In genomic region chr5:50846261-50846660, GRCh38 we compare ENCODE assay signal across 34 cellular contexts.
"Had no signal": no experiment of that assay in that cellular context is flagged by ENCODE, and none has a peak within 500 bp of the region (broad histone marks: within the 10 kb centered on the region; RNA-seq: fewer than 3 reads in every experiment).

No MANE protein-coding gene starts in this region.

- H3K4me3 Mint-ChIP-seq: activated CD4-positive, alpha-beta T cell treated with anti-CD3 and anti-CD28 coated beads for 36 hours; activated CD4-positive, alpha-beta T cell treated with anti-CD3 and anti-CD28 coated beads, Interleukin-2, amount 10 ng/mL, durations not matched to agents 7 days and 5 days; activated CD8-positive, alpha-beta T cell treated with anti-CD3 and anti-CD28 coated beads for 36 hours; activated naive CD4-positive, alpha-beta T cell treated with anti-CD3 and anti-CD28 coated beads for 36 hours; activated naive CD8-positive, alpha-beta T cell treated with anti-CD3 and anti-CD28 coated beads for 36 hours; activated T-cell treated with anti-CD3 and anti-CD28 coated beads, Interleukin-2, amount 50 U/mL, for 4 hours; activated T-cell treated with anti-CD3 and anti-CD28 coated beads, Interleukin-2, amount 50 U/mL, for 72 hours; activated T-helper 1 cell treated with anti-CD3 and anti-CD28 coated beads, Interleukin-12 subunit alpha, Interleukin-12 subunit beta, Interleukin-2, Interleukin-4 antibody, amounts not matched to agents 30 ng/mL and 10 ng/mL and 1 ng/mL, durations not matched to agents 14 hours and 24 hours and 36 hours; activated T-helper 17 cell treated with anti-CD3 and anti-CD28 coated beads, Interleukin-2, amount 50 U/mL, for 72 hours; T-cell; T-helper 2 cell treated with Interferon-gamma antibody and Interleukin-4, amounts not matched to agents 5 μg/mL and 100 μg/mL, for 36 hours; WTC11 had no signal

- H3K36me3 ChIP-seq: adrenal gland, brain microvascular endothelial cell, breast epithelium had no signal

- H3K36me3 Mint-ChIP-seq: activated naive CD4-positive, alpha-beta T cell treated with anti-CD3 and anti-CD28 coated beads, Interleukin-2, amount 50 U/mL, for 72 hours had no signal

- H3K4me1 Mint-ChIP-seq: activated CD4-positive, alpha-beta T cell treated with anti-CD3 and anti-CD28 coated beads for 36 hours; activated CD4-positive, alpha-beta T cell treated with anti-CD3 and anti-CD28 coated beads, Interleukin-2, amount 10 ng/mL, durations not matched to agents 7 days and 5 days; activated naive CD8-positive, alpha-beta T cell treated with anti-CD3 and anti-CD28 coated beads for 36 hours; activated T-helper 17 cell treated with anti-CD3 and anti-CD28 coated beads, Interleukin-2, amount 50 U/mL, for 72 hours; T-cell; WTC11 had no signal

- H3K4me1 ChIP-seq: adrenal gland, body of pancreas, breast epithelium had no signal

- H3K27ac Mint-ChIP-seq: activated CD4-positive, alpha-beta T cell treated with anti-CD3 and anti-CD28 coated beads for 36 hours; activated CD4-positive, alpha-beta T cell treated with anti-CD3 and anti-CD28 coated beads, Interleukin-2, amount 10 ng/mL, durations not matched to agents 7 days and 5 days; activated CD8-positive, alpha-beta T cell treated with anti-CD3 and anti-CD28 coated beads for 36 hours; activated naive CD4-positive, alpha-beta T cell treated with anti-CD3 and anti-CD28 coated beads for 36 hours; activated naive CD4-positive, alpha-beta T cell treated with anti-CD3 and anti-CD28 coated beads, Interleukin-2, amount 50 U/mL, for 72 hours; activated naive CD8-positive, alpha-beta T cell treated with anti-CD3 and anti-CD28 coated beads for 36 hours; activated T-cell treated with anti-CD3 and anti-CD28 coated beads, Interleukin-2, amount 50 U/mL, for 72 hours; activated T-helper 1 cell treated with anti-CD3 and anti-CD28 coated beads, Interleukin-12 subunit alpha, Interleukin-12 subunit beta, Interleukin-2, Interleukin-4 antibody, amounts not matched to agents 30 ng/mL and 10 ng/mL and 1 ng/mL, durations not matched to agents 14 hours and 24 hours and 36 hours; activated T-helper 17 cell treated with anti-CD3 and anti-CD28 coated beads, Interleukin-2, amount 50 U/mL, for 72 hours; T-helper 2 cell treated with Interferon-gamma antibody and Interleukin-4, amounts not matched to agents 5 μg/mL and 100 μg/mL, for 36 hours; WTC11 had no signal

- DNase-seq: activated CD4-positive, alpha-beta T cell treated with anti-CD3 and anti-CD28 coated beads for 1 hour; activated CD4-positive, alpha-beta T cell treated with anti-CD3 and anti-CD28 coated beads for 36 hours; activated CD4-positive, alpha-beta T cell treated with anti-CD3 and anti-CD28 coated beads for 48 hours; activated CD4-positive, alpha-beta T cell treated with anti-CD3 and anti-CD28 coated beads, Interleukin-2, amount 10 ng/mL, durations not matched to agents 7 days and 5 days; activated CD4-positive, alpha-beta T cell treated with anti-CD3 and anti-CD28 coated beads, Interleukin-2, amount 50 U/mL, for 48 hours; activated CD4-positive, CD25-positive, alpha-beta regulatory T cell; activated CD8-positive, alpha-beta memory T cell treated with anti-CD3 and anti-CD28 coated beads, Interleukin-2, amount 50 U/mL, for 4 hours; activated CD8-positive, alpha-beta T cell treated with anti-CD3 and anti-CD28 coated beads for 36 hours; activated effector memory CD4-positive, alpha-beta T cell treated with anti-CD3 and anti-CD28 coated beads, Interleukin-2, amount 50 U/mL, for 16 hours; activated gamma-delta T cell treated with Interleukin-2 at 50 U/mL for 16 hours; activated naive CD4-positive, alpha-beta T cell; activated naive CD4-positive, alpha-beta T cell treated with anti-CD3 and anti-CD28 coated beads for 36 hours; activated naive CD4-positive, alpha-beta T cell treated with anti-CD3 and anti-CD28 coated beads, Interleukin-2, amount 50 U/mL, for 16 hours; activated naive CD8-positive, alpha-beta T cell treated with anti-CD3 and anti-CD28 coated beads for 36 hours; activated T-cell treated with anti-CD3 and anti-CD28 coated beads for 4 hours; activated T-cell treated with anti-CD3 and anti-CD28 coated beads, Interleukin-2, amount 50 U/mL, for 1 hour; activated T-cell treated with anti-CD3 and anti-CD28 coated beads, Interleukin-2, amount 50 U/mL, for 4 hours; activated T-cell treated with anti-CD3 and anti-CD28 coated beads, Interleukin-2, amount 50 U/mL, for 72 hours; adrenal gland; amniotic stem cell; aorta; body of pancreas; brain microvascular endothelial cell; central memory CD4-positive, alpha-beta T cell; T-cell; T-helper 2 cell; T-helper 9 cell had no signal

- H3K27ac ChIP-seq: adrenal gland, body of pancreas, brain microvascular endothelial cell, breast epithelium had no signal

- H3K4me3 ChIP-seq: adrenal gland, body of pancreas, breast epithelium had no signal

- H3K27me3 Mint-ChIP-seq: activated CD4-positive, alpha-beta T cell treated with anti-CD3 and anti-CD28 coated beads for 36 hours; activated CD4-positive, alpha-beta T cell treated with anti-CD3 and anti-CD28 coated beads, Interleukin-2, amount 10 ng/mL, durations not matched to agents 7 days and 5 days; activated CD8-positive, alpha-beta T cell treated with anti-CD3 and anti-CD28 coated beads for 36 hours; activated naive CD8-positive, alpha-beta T cell treated with anti-CD3 and anti-CD28 coated beads for 36 hours; activated T-helper 17 cell treated with anti-CD3 and anti-CD28 coated beads, Interleukin-2, amount 50 U/mL, for 72 hours; T-cell had no signal

- H3K9me3 Mint-ChIP-seq: activated CD4-positive, alpha-beta T cell treated with anti-CD3 and anti-CD28 coated beads, Interleukin-2, amount 10 ng/mL, durations not matched to agents 7 days and 5 days; activated CD8-positive, alpha-beta T cell treated with anti-CD3 and anti-CD28 coated beads for 36 hours; activated naive CD4-positive, alpha-beta T cell treated with anti-CD3 and anti-CD28 coated beads for 36 hours; activated naive CD4-positive, alpha-beta T cell treated with anti-CD3 and anti-CD28 coated beads, Interleukin-2, amount 50 U/mL, for 72 hours; activated naive CD8-positive, alpha-beta T cell treated with anti-CD3 and anti-CD28 coated beads for 36 hours; activated T-cell treated with anti-CD3 and anti-CD28 coated beads, Interleukin-2, amount 50 U/mL, for 4 hours; activated T-cell treated with anti-CD3 and anti-CD28 coated beads, Interleukin-2, amount 50 U/mL, for 72 hours; activated T-helper 1 cell treated with anti-CD3 and anti-CD28 coated beads, Interleukin-12 subunit alpha, Interleukin-12 subunit beta, Interleukin-2, Interleukin-4 antibody, amounts not matched to agents 30 ng/mL and 10 ng/mL and 1 ng/mL, durations not matched to agents 14 hours and 24 hours and 36 hours; activated T-helper 17 cell treated with anti-CD3 and anti-CD28 coated beads, Interleukin-2, amount 50 U/mL, for 72 hours; T-cell; T-helper 2 cell treated with Interferon-gamma antibody and Interleukin-4, amounts not matched to agents 5 μg/mL and 100 μg/mL, for 36 hours; WTC11 had no signal

- H3K9me3 ChIP-seq: body of pancreas, breast epithelium had no signal

- ATAC-seq: activated CD4-positive, alpha-beta T cell treated with anti-CD3 and anti-CD28 coated beads for 36 hours; activated CD4-positive, CD25-positive, alpha-beta regulatory T cell treated with anti-CD3 and anti-CD28 coated beads, Interleukin-2, amount 50 U/mL, for 24 hours; activated CD8-positive, alpha-beta T cell treated with anti-CD3 and anti-CD28 coated beads for 36 hours; activated naive CD4-positive, alpha-beta T cell treated with anti-CD3 and anti-CD28 coated beads, Interleukin-2, amount 50 U/mL, for 72 hours; activated T-cell treated with anti-CD3 and anti-CD28 coated beads, Interleukin-2, amount 50 U/mL, for 4 hours; activated T-cell treated with anti-CD3 and anti-CD28 coated beads, Interleukin-2, amount 50 U/mL, for 72 hours; activated T-helper 17 cell treated with anti-CD3 and anti-CD28 coated beads, Interleukin-2, amount 50 U/mL, for 72 hours; body of pancreas; T-cell; WTC11 had no signal

- H3K27me3 ChIP-seq: adrenal gland, body of pancreas, brain microvascular endothelial cell, breast epithelium had no signal
